ENCODE assay signal across 9 cellular contexts in the genomic region with DNA sequence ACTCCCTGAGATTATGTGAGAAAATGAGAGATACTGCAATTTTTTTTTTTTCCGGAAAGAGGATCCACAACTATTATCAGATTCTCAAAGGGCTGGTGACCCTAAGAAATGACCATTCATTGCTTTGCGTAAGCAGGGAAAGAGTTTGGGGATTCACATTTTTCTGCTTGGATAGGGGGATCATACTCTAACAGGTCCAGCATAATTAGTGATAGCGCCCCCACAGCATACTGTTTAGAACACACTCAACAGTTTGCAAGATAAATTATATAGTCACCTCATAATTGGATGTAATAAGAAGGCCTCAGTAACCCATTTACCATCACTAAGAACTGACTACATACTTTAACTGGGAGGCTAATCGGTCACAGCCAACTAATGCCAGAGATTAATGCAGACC. TPM values are rescaled to one million over a fixed set of nuclear protein-coding genes. Genes with fewer than 3 reads are reported as not detected.
A peak's percentile ranks its signal among the peaks of the same experiment; 100 is the strongest.
DNase-seq lines count a peak whose midpoint lies in the region; ATAC-seq and TF ChIP-seq lines count a peak whose summit lies in the region.
"Had no signal": no experiment of that assay in that cellular context is flagged by ENCODE, and none has a peak within 500 bp of the region (broad histone marks: within the 10 kb centered on the region; RNA-seq: fewer than 3 reads in every experiment).

No MANE protein-coding gene starts in this region.

- H3K27me3 ChIP-seq in MG63: no peaks in the 10 kb centered on the region

- peak; percentile 5 for TF ChIP-seq CTCF in GM10248 (IDR thresholded peaks at IDR 0.05; ENCODE audit: control extremely low read depth, extremely low read depth, low read depth, missing control alignments)
- peak; percentile 24 for TF ChIP-seq CTCF in MCF 10A (IDR thresholded peaks at IDR 0.05; ENCODE audit: unreplicated experiment)
- TF ChIP-seq CTCF in nephron (IDR thresholded peaks at IDR 0.05; ENCODE audit: unreplicated experiment in 3 of 3): no peak

- peaks cover 24% of the 10 kb centered on the region for H3K4me1 Mint-ChIP-seq in MCF 10A (ENCODE audit: insufficient read depth, unreplicated experiment)
- peaks cover 23% of the 10 kb centered on the region for H3K4me1 Mint-ChIP-seq in nephron

- no peaks in the 10 kb centered on the region for H3K9me3 ChIP-seq in MG63

- intact Hi-C loops in MCF 10A (cut with micrococcal nuclease) (no loop called here), left ventricle myocardium superior (cut with micrococcal nuclease) (no loop called here)

- no peak for ATAC-seq in GM19351 (IDR thresholded peaks at IDR 0.05; ENCODE audit: unreplicated experiment)
- ATAC-seq in HG02571 (IDR thresholded peaks at IDR 0.05; ENCODE audit: unreplicated experiment): no peak
- no peak for ATAC-seq in left ventricle myocardium superior
- ATAC-seq in GM21528 (IDR thresholded peaks at IDR 0.05; ENCODE audit: low FRiP score, unreplicated experiment): no peak

- H3K4me3 Mint-ChIP-seq in MCF 10A (ENCODE audit: unreplicated experiment) (peak overlapping the region; percentile 96), nephron (peak overlapping the region; percentile 98 to 99 (median 98))

- BruUV-seq in MCF 10A (replicated peaks; lab: Mats Ljungman, UMichigan): no TSS peak

- DNase-seq in GM10248 (ENCODE audit: extremely low spot score) (no peak), MG63 (no peak), MCF 10A (ENCODE audit: unreplicated experiment) (peak; percentile 32), left ventricle myocardium superior (no peak)
- DNase-seq: activated CD4-positive, CD25-positive, alpha-beta regulatory T cell had no signal

- peaks cover 58% of the 10 kb centered on the region for H3K36me3 ChIP-seq in MG63

- peak overlapping the region; percentile 80 for H3K4me3 ChIP-seq in MG63

- POLR2A ChIA-PET in GM10248 (lab: Yijun Ruan, JAX): interaction anchor here (0.6 to 1.0 kb wide), 2 partner anchors 54 to 111 kb away, joined by 3 to 12 read pairs; partner anchors contain the start of gene SMG5
- POLR2A ChIA-PET in MCF 10A (lab: Yijun Ruan, JAX): interaction anchor here (0.6 to 3.1 kb wide), 11 partner anchors 10 to 1926 kb away, joined by 3 to 39 read pairs (median 4); partner anchors contain the start of genes MEF2D, PMF1 and SMG5

- H3K27me3 Mint-ChIP-seq in MCF 10A (ENCODE audit: insufficient read depth, unreplicated experiment) (no peaks in the 10 kb centered on the region), nephron (ENCODE audit: low read depth) (no peaks in the 10 kb centered on the region)

- H3K27ac Mint-ChIP-seq in MCF 10A (ENCODE audit: low read depth, unreplicated experiment) (peak overlapping the region; percentile 76), nephron (peak overlapping the region in 2 of 3 experiments; percentile 79 to 93)

- CTCF ChIA-PET in GM10248 (lab: Yijun Ruan, JAX) (interaction anchor here (1.1 to 2.6 kb wide), 5 partner anchors 10 to 49 kb away, joined by 3 to 11 read pairs (median 4); no protein-coding TSS in a partner anchor), MCF 10A (lab: Yijun Ruan, JAX) (interaction anchor here (0.6 to 10.0 kb wide), 13 partner anchors 9 to 437 kb away, joined by 3 to 152 read pairs (median 4); no protein-coding TSS in a partner anchor)

- H3K9me3 Mint-ChIP-seq in MCF 10A (ENCODE audit: unreplicated experiment) (no peaks in the 10 kb centered on the region), nephron (no peaks in the 10 kb centered on the region)

- H3K36me3 Mint-ChIP-seq in MCF 10A (ENCODE audit: insufficient read depth, unreplicated experiment) (peaks cover 57% of the 10 kb centered on the region), nephron (ENCODE audit: low read depth) (peaks cover 43% of the 10 kb centered on the region)

RNA-seq across cellular contexts. Expression of gene CCT3, which starts 1.9 kb away (rescaled TPM):
- total RNA-seq in MG63 (2014; rRNA removed; shearing (Covaris generic); ENCODE audit: low replicate concordance): 1,070 and 1,240 TPM in 2 replicates
- total RNA-seq in MCF 10A (2022) (495 and 574 TPM in 2 replicates), left ventricle myocardium superior (131 TPM)

RNA-seq across cellular contexts. Expression of gene TSACC, which starts 2.1 kb away (rescaled TPM):
- 1.3 TPM in 1 of 2 replicates, not detected in the other for total RNA-seq in MG63 (2014; rRNA removed; shearing (Covaris generic); ENCODE audit: low replicate concordance)
- 1.8 and 3.6 TPM in 2 replicates for total RNA-seq in MCF 10A (2022)
- not detected for total RNA-seq in left ventricle myocardium superior

RNA-seq across cellular contexts. Expression of gene RHBG, which starts 32.8 kb away (rescaled TPM):
- total RNA-seq in MG63 (2014; rRNA removed; shearing (Covaris generic); ENCODE audit: low replicate concordance): not detected in 2 replicates
- total RNA-seq in MCF 10A (2022) (not detected in 2 replicates), left ventricle myocardium superior (not detected)

RNA-seq across cellular contexts. Expression of gene VHLL, which starts 37.1 kb away (rescaled TPM):
- total RNA-seq in MG63 (2014; rRNA removed; shearing (Covaris generic); ENCODE audit: low replicate concordance): not detected in 2 replicates
- total RNA-seq in MCF 10A (2022): 0.49 TPM in 1 of 2 replicates, not detected in the other
- total RNA-seq in left ventricle myocardium superior: not detected

RNA-seq across cellular contexts. Expression of gene GLMP, which starts 40.8 kb away (rescaled TPM):
- 2.9 and 8.7 TPM in 2 replicates for total RNA-seq in MG63 (2014; rRNA removed; shearing (Covaris generic); ENCODE audit: low replicate concordance)
- total RNA-seq in MCF 10A (2022): 12.9 and 17.5 TPM in 2 replicates
- total RNA-seq in left ventricle myocardium superior: 16.0 TPM

Comparison
In these comparisons a context has a peak if more than half of its experiments do, and no peak if none do; other contexts are left out.
1. CTCF ChIP-seq: peak in GM10248 (single experiment) and MCF 10A (single experiment); none in nephron (0 of 3).